In genomic region chr5:95284512-95285405, GRCh38 we compare ENCODE assay signal across 8 cellular contexts.
DNase-seq lines count a peak whose midpoint lies in the region; ATAC-seq and TF ChIP-seq lines count a peak whose summit lies in the region.

TSS of gene MCTP1 (minus strand) at chr5:95285094.

- no peaks in the 10 kb centered on the region for H3K4me1 ChIP-seq in DND-41 (ENCODE audit: insufficient read depth, low read length)

- TF ChIP-seq CTCF in DND-41 (IDR thresholded peaks at IDR 0.05; ENCODE audit: borderline replicate concordance, extremely low read depth, low read length, poor library complexity, severe bottlenecking) = no peak
- TF ChIP-seq CTCF in foreskin fibroblast (IDR thresholded peaks at IDR 0.05; ENCODE audit: low read depth, low read length) = no peak
- no peak for TF ChIP-seq CTCF in nephron progenitor cell (IDR thresholded peaks at IDR 0.05)

- no peaks in the 10 kb centered on the region for H3K36me3 Mint-ChIP-seq in nephron progenitor cell (ENCODE audit: low read depth)

- H3K79me2 ChIP-seq in DND-41 (ENCODE audit: insufficient read depth, low read length) = no peaks in the 10 kb centered on the region

- DNase-seq in DND-41 (no peak), LoVo (ENCODE audit: low spot score) (peak; percentile 28), foreskin fibroblast (peak in 1 of 2 donors; percentile 41), nephron progenitor cell (peak; percentile 67), NCI-H526 treated with DMSO at 0.1 percent for 48 hours (lab: John Stamatoyannopoulos, UW) (no peak), NCI-H1048 (lab: John Stamatoyannopoulos, UW) (no peak)
- peak; percentile 13 to 20 for DNase-seq in activated CD4-positive, alpha-beta T cell treated with anti-CD3 and anti-CD28 coated beads, Interleukin-2, amount 50 U/mL, for 48 hours

- H3K9me3 ChIP-seq in DND-41 (ENCODE audit: insufficient read depth, low read length, severe bottlenecking) = no peaks in the 10 kb centered on the region

- H4K20me1 ChIP-seq in DND-41 (ENCODE audit: insufficient read depth, low read length) = no peaks in the 10 kb centered on the region

- H3K36me3 ChIP-seq in DND-41 (ENCODE audit: insufficient read depth, low read length) = no peaks in the 10 kb centered on the region

- no peak within 1 kb of the TSS for H3K27ac Mint-ChIP-seq in nephron progenitor cell

- no peak within 1 kb of the TSS for H3K9ac ChIP-seq in DND-41 (ENCODE audit: low read depth, low read length)

- H3K4me1 Mint-ChIP-seq in nephron progenitor cell = peaks cover 41% of the 10 kb centered on the region

- H2AFZ ChIP-seq in DND-41 (ENCODE audit: low read depth, low read length) = no peak within 1 kb of the TSS

- peaks cover 6% of the 10 kb centered on the region for H3K27me3 ChIP-seq in DND-41 (ENCODE audit: insufficient read depth, low read length, poor library complexity)

- no peak within 1 kb of the TSS for H3K4me3 ChIP-seq in DND-41 (ENCODE audit: low read depth in 1 of 2, low read length in 2 of 2)
- H3K4me3 ChIP-seq in foreskin fibroblast (ENCODE audit: low read depth in 1 of 2, low read length in 2 of 2) = peak within 1 kb of the TSS; percentile 51 to 52

- H3K27me3 Mint-ChIP-seq in nephron progenitor cell (ENCODE audit: low read depth, poor library complexity) = peaks cover 75% of the 10 kb centered on the region

- peak within 1 kb of the TSS; percentile 92 for H3K4me3 Mint-ChIP-seq in nephron progenitor cell

- H3K27ac ChIP-seq in DND-41 (ENCODE audit: low read length) = no peak within 1 kb of the TSS

- no peak within 1 kb of the TSS for H3K4me2 ChIP-seq in DND-41 (ENCODE audit: insufficient read depth, low read length)

- 0 out of 3 replicates have a peak, but pooled peaks have one; percentile 35 for ATAC-seq in DND-41 (ENCODE audit: insufficient read depth, low read depth)
- peak; percentile 30 for ATAC-seq in GM21528 (IDR thresholded peaks at IDR 0.05; ENCODE audit: low FRiP score, unreplicated experiment)

- H3K9me3 Mint-ChIP-seq in nephron progenitor cell = no peaks in the 10 kb centered on the region

Comparison
In these comparisons a context has a peak if more than half of its experiments do, and no peak if none do; other contexts are left out.
1. DNase-seq: peak in LoVo (single experiment), activated CD4-positive, alpha-beta T cell treated with anti-CD3 and anti-CD28 coated beads, Interleukin-2, amount 50 U/mL, for 48 hours (2 of 2) and nephron progenitor cell (single experiment); none in DND-41 (single experiment), NCI-H526 treated with DMSO at 0.1 percent for 48 hours (single experiment) and NCI-H1048 (single experiment).
2. H3K4me3 ChIP-seq: peak in foreskin fibroblast (2 of 2); none in DND-41 (0 of 2).